ENCODE assay signal across 1 cellular context in the genomic region with DNA sequence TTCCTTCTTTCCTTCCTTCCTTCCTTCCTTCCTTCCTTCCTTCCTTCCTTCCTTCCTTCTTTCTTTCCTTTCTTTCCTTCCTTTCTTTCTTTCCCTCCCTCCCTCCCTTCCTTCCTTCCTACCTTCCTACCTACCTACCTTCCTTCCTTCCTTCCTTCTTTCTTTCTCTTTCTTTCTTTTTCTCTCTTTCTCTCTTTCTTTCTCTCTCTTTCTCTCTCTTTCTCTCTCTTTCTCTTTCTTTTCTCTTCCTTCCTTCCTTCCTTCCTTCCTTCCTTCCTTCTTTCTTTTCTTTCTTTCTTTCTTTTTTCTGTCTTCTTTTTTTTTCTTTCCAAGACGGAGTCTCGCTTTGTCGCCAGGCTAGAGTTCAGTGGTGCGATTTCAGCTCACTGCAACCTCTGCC.
TF ChIP-seq lines count a peak whose summit lies in the region.

No MANE protein-coding gene starts in this region.

TF ChIP-seq in K562, 482 proteins besides CTCF, POLR2A, EP300 and RAD21:
- TF ChIP-seq, protein P1, sequence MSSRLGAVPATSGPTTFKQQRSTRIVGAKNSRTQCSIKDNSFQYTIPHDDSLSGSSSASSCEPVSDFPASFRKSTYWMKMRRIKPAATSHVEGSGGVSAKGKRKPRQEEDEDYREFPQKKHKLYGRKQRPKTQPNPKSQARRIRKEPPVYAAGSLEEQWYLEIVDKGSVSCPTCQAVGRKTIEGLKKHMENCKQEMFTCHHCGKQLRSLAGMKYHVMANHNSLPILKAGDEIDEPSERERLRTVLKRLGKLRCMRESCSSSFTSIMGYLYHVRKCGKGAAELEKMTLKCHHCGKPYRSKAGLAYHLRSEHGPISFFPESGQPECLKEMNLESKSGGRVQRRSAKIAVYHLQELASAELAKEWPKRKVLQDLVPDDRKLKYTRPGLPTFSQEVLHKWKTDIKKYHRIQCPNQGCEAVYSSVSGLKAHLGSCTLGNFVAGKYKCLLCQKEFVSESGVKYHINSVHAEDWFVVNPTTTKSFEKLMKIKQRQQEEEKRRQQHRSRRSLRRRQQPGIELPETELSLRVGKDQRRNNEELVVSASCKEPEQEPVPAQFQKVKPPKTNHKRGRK (tag; IDR thresholded peaks at IDR 0.05): peak; percentile 61
